Comparison of ENCODE assay signal across 19 cellular contexts in genomic region chr7:115789901-115790300, GRCh38.
"Had no signal": no experiment of that assay in that cellular context is flagged by ENCODE, and none has a peak within 500 bp of the region (broad histone marks: within the 10 kb centered on the region; RNA-seq: fewer than 3 reads in every experiment).

No MANE protein-coding gene starts in this region.

- H3K9me3 ChIP-seq: gastrocnemius medialis, psoas muscle had no signal

- H3K27me3 ChIP-seq: gastrocnemius medialis, left lung, stomach had no signal

- H3K4me1 ChIP-seq: gastrocnemius medialis, left lung, parathyroid adenoma, psoas muscle, stomach had no signal

- ATAC-seq: esophagus mucosa; gastrocnemius medialis; left lung; naive thymus-derived CD4-positive, alpha-beta T cell; psoas muscle; sciatic nerve had no signal

- H3K4me3 ChIP-seq: dorsolateral prefrontal cortex, gastrocnemius medialis, left lung, psoas muscle, skin epidermis, stomach had no signal

- H3K36me3 Mint-ChIP-seq: naive thymus-derived CD4-positive, alpha-beta T cell had no signal

- H3K4me1 Mint-ChIP-seq: naive thymus-derived CD4-positive, alpha-beta T cell had no signal

- H3K4me3 Mint-ChIP-seq: naive thymus-derived CD4-positive, alpha-beta T cell; nephron progenitor cell had no signal

- H3K36me3 ChIP-seq: gastrocnemius medialis, left lung, stomach had no signal

- H2AFZ ChIP-seq: parathyroid adenoma had no signal

- H3K27ac ChIP-seq: dorsolateral prefrontal cortex, gastrocnemius medialis, left lung, parathyroid adenoma, psoas muscle, skin epidermis, stomach had no signal

- DNase-seq: cortex of kidney; effector CD8-positive, alpha-beta T cell; gastrocnemius medialis; islet precursor cell; naive thymus-derived CD4-positive, alpha-beta T cell; nephron progenitor cell; retina; stimulated activated CD4-positive, alpha-beta T cell treated with anti-CD3 and anti-CD28 coated beads, Interleukin-12 subunit alpha, Interleukin-12 subunit beta, amount 100 ng/mL, for 4 hours; stimulated activated naive CD4-positive, alpha-beta T cell; stomach; substantia nigra; trophoblast cell had no signal

- H3K27ac Mint-ChIP-seq: naive thymus-derived CD4-positive, alpha-beta T cell had no signal

- H3K9ac ChIP-seq: parathyroid adenoma had no signal

- H3K27me3 Mint-ChIP-seq: naive thymus-derived CD4-positive, alpha-beta T cell had no signal

- H3K79me2 ChIP-seq: parathyroid adenoma had no signal
